Comparison of ENCODE assay signal across 17 cellular contexts in the genomic region with DNA sequence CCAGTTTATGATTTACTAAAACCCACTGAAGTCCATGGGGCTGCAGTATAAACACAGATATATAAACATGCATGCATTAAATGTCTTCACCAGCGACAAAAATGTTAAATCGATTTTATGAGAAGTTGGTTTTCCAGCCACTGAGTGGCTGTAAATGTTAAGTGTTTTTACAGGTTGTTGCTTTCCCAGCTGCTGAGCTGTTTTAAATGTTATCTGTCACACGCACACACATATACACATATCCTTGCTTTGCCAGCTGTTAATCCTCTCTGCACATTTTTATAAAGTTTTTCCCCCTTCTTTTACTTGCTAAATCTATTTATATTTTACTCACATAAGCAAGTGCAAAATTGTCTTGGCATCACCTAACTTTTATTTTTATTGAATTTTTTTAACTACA.
"Had no signal": no experiment of that assay in that cellular context is flagged by ENCODE, and none has a peak within 500 bp of the region (broad histone marks: within the 10 kb centered on the region; RNA-seq: fewer than 3 reads in every experiment).

No MANE protein-coding gene starts in this region.

- ATAC-seq: foreskin keratinocyte, left lobe of liver, WTC11 had no signal

- H3K9me3 Mint-ChIP-seq: neural progenitor cell had no signal

- H3K27ac Mint-ChIP-seq: activated naive CD8-positive, alpha-beta T cell; naive B cell; neural progenitor cell; WTC11 had no signal

- H3K27me3 Mint-ChIP-seq: naive B cell had no signal

- DNase-seq: activated T-cell treated with anti-CD3 and anti-CD28 coated beads, Interleukin-2, amount 50 U/mL, for 1 hour; adrenal gland; central memory CD4-positive, alpha-beta T cell; dermis blood vessel endothelial cell; effector CD8-positive, alpha-beta T cell; erythroblast; foreskin keratinocyte; kidney; naive B cell; stimulated activated CD4-positive, alpha-beta T cell treated with anti-CD3 and anti-CD28 coated beads, Interleukin-4, amount 100 ng/mL, for 24 hours; stimulated activated naive CD4-positive, alpha-beta T cell treated with Interleukin-2 at 50 U/mL for 16 hours; T-helper 9 cell; upper lobe of left lung had no signal

- H3K36me3 Mint-ChIP-seq: activated naive CD8-positive, alpha-beta T cell; naive B cell; neural progenitor cell; WTC11 had no signal

- H3K4me1 Mint-ChIP-seq: WTC11 had no signal

- H3K4me3 Mint-ChIP-seq: activated naive CD8-positive, alpha-beta T cell; naive B cell; neural progenitor cell; WTC11 had no signal
